In genomic region chr19:43914051-43914450, GRCh38 we compare ENCODE assay signal across 30 cellular contexts.
"Had no signal": no experiment of that assay in that cellular context is flagged by ENCODE, and none has a peak within 500 bp of the region (broad histone marks: within the 10 kb centered on the region; RNA-seq: fewer than 3 reads in every experiment).

No MANE protein-coding gene starts in this region.

- H3K4me1 ChIP-seq: body of pancreas, heart right ventricle, psoas muscle, testis, vagina had no signal

- H3K27ac ChIP-seq: body of pancreas, dorsolateral prefrontal cortex, heart right ventricle, neutrophil, ovary, psoas muscle, skin epidermis, testis, vagina, WERI-Rb-1 had no signal

- DNase-seq: activated CD4-positive, alpha-beta T cell treated with anti-CD3 and anti-CD28 coated beads, Interleukin-2, amount 10 ng/mL, durations not matched to agents 7 days and 5 days; activated CD4-positive, CD25-positive, alpha-beta regulatory T cell treated with anti-CD3 and anti-CD28 coated beads, Interleukin-2, amount 50 U/mL, for 72 hours; activated CD8-positive, alpha-beta T cell treated with anti-CD3 and anti-CD28 coated beads for 36 hours; activated gamma-delta T cell; activated naive CD4-positive, alpha-beta T cell treated with anti-CD3 and anti-CD28 coated beads, Interleukin-2, amount 50 U/mL, for 16 hours; activated naive CD8-positive, alpha-beta T cell treated with anti-CD3 and anti-CD28 coated beads, Interleukin-2, amount 50 U/mL, for 24 hours; anterior cingulate cortex; body of pancreas; dorsolateral prefrontal cortex; foreskin fibroblast; heart right ventricle; midbrain; ovary; psoas muscle; right cardiac atrium; stimulated activated CD4-positive, alpha-beta T cell treated with anti-CD3 and anti-CD28 coated beads, Interleukin-2, amount 100 ng/mL, for 24 hours; T-cell; testis; WERI-Rb-1 had no signal

- H3K4me3 Mint-ChIP-seq: activated CD4-positive, alpha-beta T cell treated with anti-CD3 and anti-CD28 coated beads, Interleukin-2, amount 10 ng/mL, durations not matched to agents 7 days and 5 days; activated CD8-positive, alpha-beta T cell treated with anti-CD3 and anti-CD28 coated beads for 36 hours; activated naive CD8-positive, alpha-beta T cell treated with anti-CD3 and anti-CD28 coated beads, Interleukin-2, amount 50 U/mL, for 24 hours; activated T-helper 1 cell treated with anti-CD3 and anti-CD28 coated beads, Interleukin-12 subunit alpha, Interleukin-12 subunit beta, Interleukin-2, Interleukin-4 antibody, amounts not matched to agents 30 ng/mL and 10 ng/mL and 1 ng/mL, durations not matched to agents 14 hours and 24 hours and 36 hours; natural killer cell treated with Interleukin-12 subunit alpha and Interleukin-12 subunit beta and Interleukin-15 and Interleukin-18, amount 100 ng/mL, for 72 hours; stimulated activated memory B cell treated with anti-CD40 and anti-IgM and Interleukin-4, amounts not matched to agents 10 μg/mL and 1 μg/mL and 100 μg/mL, for 72 hours; T-helper 2 cell treated with Interferon-gamma antibody and Interleukin-4, amounts not matched to agents 5 μg/mL and 100 μg/mL, for 36 hours; type B pancreatic cell had no signal

- H3K4me3 ChIP-seq: body of pancreas, heart right ventricle, lung, ovary, psoas muscle, skin epidermis, testis, vagina had no signal

- H3K27me3 Mint-ChIP-seq: activated CD4-positive, alpha-beta T cell treated with anti-CD3 and anti-CD28 coated beads, Interleukin-2, amount 10 ng/mL, durations not matched to agents 7 days and 5 days; activated CD8-positive, alpha-beta T cell treated with anti-CD3 and anti-CD28 coated beads for 36 hours; activated naive CD8-positive, alpha-beta T cell treated with anti-CD3 and anti-CD28 coated beads, Interleukin-2, amount 50 U/mL, for 24 hours; natural killer cell treated with Interleukin-12 subunit alpha and Interleukin-12 subunit beta and Interleukin-15 and Interleukin-18, amount 100 ng/mL, for 72 hours; stimulated activated memory B cell treated with anti-CD40 and anti-IgM and Interleukin-4, amounts not matched to agents 10 μg/mL and 1 μg/mL and 100 μg/mL, for 72 hours; T-cell; type B pancreatic cell had no signal

- H3K27ac Mint-ChIP-seq: activated CD4-positive, alpha-beta T cell treated with anti-CD3 and anti-CD28 coated beads, Interleukin-2, amount 10 ng/mL, durations not matched to agents 7 days and 5 days; activated CD8-positive, alpha-beta T cell treated with anti-CD3 and anti-CD28 coated beads for 36 hours; activated naive CD8-positive, alpha-beta T cell treated with anti-CD3 and anti-CD28 coated beads, Interleukin-2, amount 50 U/mL, for 24 hours; activated T-helper 1 cell treated with anti-CD3 and anti-CD28 coated beads, Interleukin-12 subunit alpha, Interleukin-12 subunit beta, Interleukin-2, Interleukin-4 antibody, amounts not matched to agents 30 ng/mL and 10 ng/mL and 1 ng/mL, durations not matched to agents 14 hours and 24 hours and 36 hours; natural killer cell treated with Interleukin-12 subunit alpha and Interleukin-12 subunit beta and Interleukin-15 and Interleukin-18, amount 100 ng/mL, for 72 hours; stimulated activated memory B cell treated with anti-CD40 and anti-IgM and Interleukin-4, amounts not matched to agents 10 μg/mL and 1 μg/mL and 100 μg/mL, for 72 hours; T-cell; T-helper 2 cell treated with Interferon-gamma antibody and Interleukin-4, amounts not matched to agents 5 μg/mL and 100 μg/mL, for 36 hours; type B pancreatic cell had no signal

- H3K27me3 ChIP-seq: body of pancreas, heart right ventricle, neutrophil, ovary, testis, vagina had no signal

- FAIRE-seq: colon, TTC549 had no signal

- H3K9me3 ChIP-seq: testis had no signal

- H3K4me1 Mint-ChIP-seq: activated CD4-positive, alpha-beta T cell treated with anti-CD3 and anti-CD28 coated beads, Interleukin-2, amount 10 ng/mL, durations not matched to agents 7 days and 5 days; activated naive CD8-positive, alpha-beta T cell treated with anti-CD3 and anti-CD28 coated beads, Interleukin-2, amount 50 U/mL, for 24 hours; stimulated activated memory B cell treated with anti-CD40 and anti-IgM and Interleukin-4, amounts not matched to agents 10 μg/mL and 1 μg/mL and 100 μg/mL, for 72 hours; T-cell had no signal
